In the genomic region with DNA sequence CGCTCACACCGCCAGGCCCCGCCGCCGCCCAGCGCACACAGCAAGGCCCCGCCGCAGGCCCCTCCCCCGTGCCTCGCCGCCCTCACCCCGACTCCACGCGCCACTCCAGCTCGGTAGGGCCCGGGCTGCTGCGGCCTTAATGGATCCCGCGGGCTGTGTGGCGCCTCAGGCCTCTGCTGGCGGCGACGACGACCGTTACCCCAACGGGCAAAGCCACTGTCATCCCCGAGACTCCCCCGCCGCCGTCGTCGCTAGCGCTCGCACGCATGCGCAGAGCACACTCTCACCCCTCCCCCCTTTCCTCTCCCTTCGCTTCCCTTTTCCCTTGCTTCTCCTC, we compare ENCODE assay signal across 8 cellular contexts. TPM values are rescaled to one million over a fixed set of nuclear protein-coding genes. Genes with fewer than 3 reads are reported as not detected.
A peak's percentile ranks its signal among the peaks of the same experiment; 100 is the strongest.
DNase-seq lines count a peak whose midpoint lies in the region; TF ChIP-seq lines count a peak whose summit lies in the region.

A gene with protein sequence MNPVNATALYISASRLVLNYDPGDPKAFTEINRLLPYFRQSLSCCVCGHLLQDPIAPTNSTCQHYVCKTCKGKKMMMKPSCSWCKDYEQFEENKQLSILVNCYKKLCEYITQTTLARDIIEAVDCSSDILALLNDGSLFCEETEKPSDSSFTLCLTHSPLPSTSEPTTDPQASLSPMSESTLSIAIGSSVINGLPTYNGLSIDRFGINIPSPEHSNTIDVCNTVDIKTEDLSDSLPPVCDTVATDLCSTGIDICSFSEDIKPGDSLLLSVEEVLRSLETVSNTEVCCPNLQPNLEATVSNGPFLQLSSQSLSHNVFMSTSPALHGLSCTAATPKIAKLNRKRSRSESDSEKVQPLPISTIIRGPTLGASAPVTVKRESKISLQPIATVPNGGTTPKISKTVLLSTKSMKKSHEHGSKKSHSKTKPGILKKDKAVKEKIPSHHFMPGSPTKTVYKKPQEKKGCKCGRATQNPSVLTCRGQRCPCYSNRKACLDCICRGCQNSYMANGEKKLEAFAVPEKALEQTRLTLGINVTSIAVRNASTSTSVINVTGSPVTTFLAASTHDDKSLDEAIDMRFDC (minus strand): TSS at position 272 of the 337 bp plus-strand sequence. CDS start 1,222 bp downstream, outside the sequence.

- TF ChIP-seq EP300 in ovary (IDR thresholded peaks at IDR 0.05): no peak

- H3K4me1 Mint-ChIP-seq in T-helper 2 cell treated with Interferon-gamma antibody and Interleukin-4, amounts not matched to agents 5 μg/mL and 100 μg/mL, for 36 hours (ENCODE audit: low read depth): peaks cover 32% of the 10 kb centered on the region

- H3K4me3 Mint-ChIP-seq in T-helper 2 cell treated with Interferon-gamma antibody and Interleukin-4, amounts not matched to agents 5 μg/mL and 100 μg/mL, for 36 hours: peak within 1 kb of the TSS; percentile 93

- WGBS in ovary, 3 donors: 1% methylated on average over 30 to 37 of the region's 37 CpGs

- peak within 1 kb of the TSS; percentile 93 for H3K4me3 ChIP-seq in H7 (ENCODE audit: insufficient read depth, low read depth, low read length)
- H3K4me3 ChIP-seq in foreskin fibroblast (ENCODE audit: low read depth in 1 of 2, low read length in 2 of 2): peak within 1 kb of the TSS; percentile 73 to 84
- peak within 1 kb of the TSS; percentile 92 for H3K4me3 ChIP-seq in ovary

- peak within 1 kb of the TSS; percentile 99 to 100 for H3K27ac ChIP-seq in ovary

- intact Hi-C loops in ovary (cut with DNase I): loop anchor here in 1 of 4 donors (1.0 to 5.0 kb wide), 2 partner anchors 51 to 556 kb away; a partner anchor contains a TSS

- no peaks in the 10 kb centered on the region for H3K9me3 ChIP-seq in ovary

- no peaks in the 10 kb centered on the region for H3K9me3 Mint-ChIP-seq in T-helper 2 cell treated with Interferon-gamma antibody and Interleukin-4, amounts not matched to agents 5 μg/mL and 100 μg/mL, for 36 hours

- peaks cover 40% of the 10 kb centered on the region for H3K36me3 Mint-ChIP-seq in T-helper 2 cell treated with Interferon-gamma antibody and Interleukin-4, amounts not matched to agents 5 μg/mL and 100 μg/mL, for 36 hours (ENCODE audit: low read depth)

- H3K27ac Mint-ChIP-seq in T-helper 2 cell treated with Interferon-gamma antibody and Interleukin-4, amounts not matched to agents 5 μg/mL and 100 μg/mL, for 36 hours: peak within 1 kb of the TSS; percentile 97

- TF ChIP-seq CTCF in foreskin fibroblast (IDR thresholded peaks at IDR 0.05; ENCODE audit: low read depth, low read length): no peak
- TF ChIP-seq CTCF in ovary (IDR thresholded peaks at IDR 0.05): peak in 1 of 3 donors; percentile 30
- no peak for TF ChIP-seq CTCF in GM20000 (IDR thresholded peaks at IDR 0.05; ENCODE audit: extremely low read depth, missing control alignments)

- no peaks in the 10 kb centered on the region for H3K27me3 ChIP-seq in H7 (ENCODE audit: control insufficient read depth, insufficient read depth, low read length)
- H3K27me3 ChIP-seq in ovary: no peaks in the 10 kb centered on the region

- peak; percentile 82 for TF ChIP-seq POLR2A in ovary (IDR thresholded peaks at IDR 0.05)

- no peak for DNase-seq in A172 (ENCODE audit: low spot score)
- no peak for DNase-seq in H7
- DNase-seq in T-helper 2 cell treated with Interferon-gamma antibody and Interleukin-4, amounts not matched to agents 5 μg/mL and 100 μg/mL, for 36 hours (ENCODE audit: low spot score): no peak
- no peak for DNase-seq in foreskin fibroblast
- DNase-seq in ovary: peak in 1 of 5 donors; percentile 87
- no peak for DNase-seq in GM20000 (ENCODE audit: low spot score)
- no peak for DNase-seq in NCI-H2227 treated with DMSO at 0.1 percent for 48 hours (lab: John Stamatoyannopoulos, UW)
- DNase-seq in MV-4-11 (lab: John Stamatoyannopoulos, UW): no peak

- H3K4me1 ChIP-seq in ovary (ENCODE audit: insufficient read depth): peaks cover 6% of the 10 kb centered on the region

- H3K27me3 Mint-ChIP-seq in T-helper 2 cell treated with Interferon-gamma antibody and Interleukin-4, amounts not matched to agents 5 μg/mL and 100 μg/mL, for 36 hours (ENCODE audit: low read depth): peaks cover 4% of the 10 kb centered on the region

- H3K36me3 ChIP-seq in H7 (replicated peaks; ENCODE audit: control insufficient read depth, insufficient read depth, low read length) (no peaks in the 10 kb centered on the region), ovary (no peaks in the 10 kb centered on the region)

RNA-seq across cellular contexts. Expression of the gene that starts here (rescaled TPM):
- 10.1 and 20.7 TPM in 2 replicates for total RNA-seq in A172 (2014; rRNA removed; shearing (Covaris generic))
- total RNA-seq in H7 (2014; rRNA removed; shearing (Covaris generic)): 10.7 and 16.3 TPM in 2 replicates
- 10 to 100 TPM; 20.1 to 47.9 (median 39.4) TPM for total RNA-seq in ovary
- 10 to 100 TPM; 14.3 to 39.6 TPM for polyA plus RNA-seq in ovary
